Comparison of ENCODE assay signal across 9 cellular contexts in the genomic region with DNA sequence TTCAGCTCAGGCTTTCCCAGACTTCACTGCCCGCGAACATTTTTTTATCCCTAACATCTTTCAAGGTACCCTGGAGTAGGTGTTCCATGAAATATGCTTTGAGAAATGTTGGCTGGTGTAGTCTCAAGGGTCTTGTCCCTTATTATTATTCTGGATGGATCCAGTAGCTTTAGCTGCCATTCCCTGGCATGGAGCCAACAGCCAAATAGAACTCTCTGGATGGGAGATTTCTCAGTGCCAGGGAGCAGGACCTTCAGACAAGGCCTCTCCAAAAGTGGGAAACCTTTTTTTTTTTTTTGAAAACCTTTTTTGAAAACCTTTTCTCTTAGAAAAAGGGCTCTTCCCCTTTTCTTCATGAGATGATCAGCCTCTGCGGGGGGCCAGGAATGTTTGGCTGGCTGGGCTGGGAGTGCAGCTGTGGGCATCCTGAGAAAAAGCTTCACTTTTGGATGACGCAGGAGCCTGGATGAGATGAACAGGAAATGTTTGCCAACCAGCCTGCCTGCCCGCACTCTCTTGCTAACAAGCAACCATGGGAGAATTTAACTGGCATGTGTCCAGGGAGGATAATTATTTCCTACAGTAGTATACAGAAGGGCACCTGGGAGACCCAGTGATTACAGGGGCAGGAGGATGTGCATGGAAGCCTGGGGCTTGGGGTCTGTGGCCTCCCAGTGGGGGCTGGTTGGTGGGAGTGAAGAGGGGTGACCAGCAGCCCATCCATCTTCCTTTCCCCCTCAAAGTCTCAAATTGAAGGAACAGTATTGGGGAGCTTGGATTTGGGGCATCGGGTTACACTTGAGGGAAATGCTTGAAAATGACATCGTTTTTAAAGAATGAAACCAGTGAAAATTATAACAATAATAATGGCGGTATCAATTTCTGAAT.
DNase-seq lines count a peak whose midpoint lies in the region; ATAC-seq and TF ChIP-seq lines count a peak whose summit lies in the region.
"Had no signal": no experiment of that assay in that cellular context is flagged by ENCODE, and none has a peak within 500 bp of the region (broad histone marks: within the 10 kb centered on the region; RNA-seq: fewer than 3 reads in every experiment).

No MANE protein-coding gene starts in this region.

- H3K27me3 ChIP-seq in neural progenitor cell: no peaks in the 10 kb centered on the region
- H3K27me3 ChIP-seq: sigmoid colon had no signal

- no peak overlapping the region for H3K4me3 Mint-ChIP-seq in neural progenitor cell

- H3K27ac ChIP-seq in neural progenitor cell: peak overlapping the region; percentile 98
- H3K27ac ChIP-seq: sigmoid colon had no signal

- H3K4me3 ChIP-seq in cardiac fibroblast (replicated peaks in 1 of 2; ENCODE audit: low read depth in 2 of 2, low read length in 2 of 2) (no peak overlapping the region), neural progenitor cell (no peak overlapping the region)
- H3K4me3 ChIP-seq: sigmoid colon had no signal

- H4K20me1 ChIP-seq in neural progenitor cell (ENCODE audit: low read depth): no peaks in the 10 kb centered on the region

- peaks cover 11% of the 10 kb centered on the region for H3K9me3 Mint-ChIP-seq in neural progenitor cell

- H3K4me1 ChIP-seq in neural progenitor cell: peaks cover 35% of the 10 kb centered on the region

- no peak overlapping the region for H3K9ac ChIP-seq in neural progenitor cell

- peak overlapping the region; percentile 88 for H3K27ac Mint-ChIP-seq in neural progenitor cell

- TF ChIP-seq CTCF in cardiac fibroblast (IDR thresholded peaks at IDR 0.05; ENCODE audit: low read depth, low read length) (no peak), neural progenitor cell (IDR thresholded peaks at IDR 0.05) (no peak)

- H3F3A ChIP-seq in neural progenitor cell (ENCODE audit: low read depth): peaks cover 34% of the 10 kb centered on the region

- peak; percentile 65 for DNase-seq in EL
- DNase-seq in NCI-H2227 (lab: John Stamatoyannopoulos, UW; ENCODE audit: unreplicated experiment): peak; percentile 80
- peak; percentile 53 to 72 for DNase-seq in cardiac fibroblast (ENCODE audit: low read depth in 2 of 2)
- DNase-seq in neural progenitor cell (ENCODE audit: low spot score): peak; percentile 88
- no peak for DNase-seq in stimulated activated naive CD4-positive, alpha-beta T cell treated with Interleukin-2 at 50 U/mL for 16 hours (lab: John Stamatoyannopoulos, UW)
- no peak for DNase-seq in stimulated activated CD4-positive, alpha-beta T cell treated with anti-CD3 and anti-CD28 coated beads, Interleukin-4, amount 100 ng/mL, for 4 hours
- DNase-seq: sigmoid colon had no signal

- no peaks in the 10 kb centered on the region for H3K27me3 Mint-ChIP-seq in neural progenitor cell (ENCODE audit: insufficient read depth, low read depth)

- peaks cover 1% of the 10 kb centered on the region for H3K36me3 Mint-ChIP-seq in neural progenitor cell

- no peaks in the 10 kb centered on the region for H3K79me2 ChIP-seq in neural progenitor cell (ENCODE audit: low read depth)

- peaks cover 19% of the 10 kb centered on the region for H3K4me1 Mint-ChIP-seq in neural progenitor cell

- H3K36me3 ChIP-seq in neural progenitor cell: no peaks in the 10 kb centered on the region
- H3K36me3 ChIP-seq: sigmoid colon had no signal

- peak overlapping the region; percentile 17 for H2AFZ ChIP-seq in neural progenitor cell (replicated peaks)

- H3K9me3 ChIP-seq in neural progenitor cell (ENCODE audit: low read depth): no peaks in the 10 kb centered on the region
- H3K9me3 ChIP-seq: sigmoid colon had no signal

- ATAC-seq in HG03460 (IDR thresholded peaks at IDR 0.05; ENCODE audit: unreplicated experiment) (no peak), HG02884 (IDR thresholded peaks at IDR 0.05; ENCODE audit: unreplicated experiment) (no peak)

- peak overlapping the region; percentile 67 for H3K4me2 ChIP-seq in neural progenitor cell

Comparison
In these comparisons a context has a peak if more than half of its experiments do, and no peak if none do; other contexts are left out.
1. DNase-seq: peak in EL (single experiment), NCI-H2227 (single experiment), cardiac fibroblast (2 of 2) and neural progenitor cell (single experiment); none in stimulated activated naive CD4-positive, alpha-beta T cell treated with Interleukin-2 at 50 U/mL for 16 hours (single experiment) and stimulated activated CD4-positive, alpha-beta T cell treated with anti-CD3 and anti-CD28 coated beads, Interleukin-4, amount 100 ng/mL, for 4 hours (0 of 2).